16 cellular contexts compared by ENCODE assay signal in genomic region chr10:24528960-24529359, GRCh38.
"Had no signal": no experiment of that assay in that cellular context is flagged by ENCODE, and none has a peak within 500 bp of the region (broad histone marks: within the 10 kb centered on the region; RNA-seq: fewer than 3 reads in every experiment).

No MANE protein-coding gene starts in this region.

- H3K4me3 ChIP-seq: mucosa of descending colon, tibial artery, upper lobe of left lung, vagina had no signal

- H3K27ac Mint-ChIP-seq: nephron; stimulated activated effector memory CD8-positive, alpha-beta T cell treated with anti-CD3 and anti-CD28 coated beads, Interleukin-12 subunit alpha, Interleukin-12 subunit beta, amount 100 ng/mL, for 72 hours had no signal

- H3K9me3 Mint-ChIP-seq: nephron had no signal

- H3K4me3 Mint-ChIP-seq: nephron; stimulated activated effector memory CD8-positive, alpha-beta T cell treated with anti-CD3 and anti-CD28 coated beads, Interleukin-12 subunit alpha, Interleukin-12 subunit beta, amount 100 ng/mL, for 72 hours had no signal

- H3K4me1 Mint-ChIP-seq: nephron; stimulated activated effector memory CD8-positive, alpha-beta T cell treated with anti-CD3 and anti-CD28 coated beads, Interleukin-12 subunit alpha, Interleukin-12 subunit beta, amount 100 ng/mL, for 72 hours had no signal

- DNase-seq: effector memory CD4-positive, alpha-beta T cell; foreskin fibroblast; kidney; left colon; mammary epithelial cell; mucosa of descending colon; occipital lobe; stimulated activated CD4-positive, alpha-beta T cell treated with anti-CD3 and anti-CD28 coated beads, Interleukin-4, amount 100 ng/mL, for 1 hour; stimulated activated CD8-positive, alpha-beta memory T cell treated with anti-CD3 and anti-CD28 coated beads, Interleukin-4, amount 100 ng/mL, for 48 hours; stimulated activated naive CD8-positive, alpha-beta T cell treated with anti-CD3 and anti-CD28 coated beads, Interleukin-15, Interleukin-2, amounts not matched to agents 100 U/mL and 50 U/mL, for 24 hours; tibial artery; upper lobe of left lung had no signal

- H3K4me1 ChIP-seq: tibial artery, upper lobe of left lung, vagina had no signal

- H3K27me3 ChIP-seq: tibial artery, upper lobe of left lung, vagina had no signal

- H3K9me3 ChIP-seq: mucosa of descending colon, tibial artery, upper lobe of left lung, vagina had no signal

- ATAC-seq: esophagus mucosa; left colon; mucosa of descending colon; stimulated activated effector memory CD8-positive, alpha-beta T cell treated with anti-CD3 and anti-CD28 coated beads, Interleukin-12 subunit alpha, Interleukin-12 subunit beta, amount 100 ng/mL, for 72 hours; stimulated activated naive CD8-positive, alpha-beta T cell treated with anti-CD3 and anti-CD28 coated beads, Interleukin-15, Interleukin-2, amounts not matched to agents 100 U/mL and 50 U/mL, for 24 hours had no signal

- H3K27ac ChIP-seq: tibial artery, upper lobe of left lung, vagina had no signal
